20 cellular contexts compared by ENCODE assay signal in the genomic region with DNA sequence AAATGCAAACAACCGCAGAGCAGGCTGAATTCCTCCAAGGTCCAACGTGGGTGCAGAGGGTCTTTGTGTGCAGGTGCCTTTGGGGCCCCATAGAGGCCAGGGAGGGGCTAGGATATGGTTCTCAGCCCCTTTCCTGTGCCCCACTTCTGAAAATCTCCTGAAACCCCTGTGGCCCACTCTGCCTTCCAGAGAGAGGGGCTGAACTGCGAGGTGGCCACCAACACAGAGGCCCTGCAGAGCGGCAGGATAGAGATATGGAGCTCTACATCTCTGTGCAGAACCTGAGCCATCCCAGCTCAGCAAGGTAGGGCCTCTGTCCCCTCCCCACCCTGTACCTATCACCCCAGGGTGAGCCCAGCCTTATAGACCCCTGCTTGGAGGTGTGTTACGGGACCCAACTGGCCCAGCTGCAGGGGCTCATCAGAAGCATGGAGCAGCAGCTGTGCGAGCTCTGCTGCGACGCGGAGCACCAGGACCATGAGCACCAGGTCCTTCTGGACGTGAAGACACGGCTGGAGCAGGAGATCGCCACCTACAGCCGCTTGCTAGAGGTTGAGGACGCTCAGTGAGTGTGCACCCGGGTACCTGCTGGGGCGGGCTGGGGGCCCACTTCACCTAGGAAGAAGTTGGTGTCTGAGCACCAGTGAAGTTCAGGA. TPM values are rescaled to one million over a fixed set of nuclear protein-coding genes. Genes with fewer than 3 reads are reported as not detected.
A peak's percentile ranks its signal among the peaks of the same experiment; 100 is the strongest.
DNase-seq lines count a peak whose midpoint lies in the region; ATAC-seq and TF ChIP-seq lines count a peak whose summit lies in the region.
"Had no signal": no experiment of that assay in that cellular context is flagged by ENCODE, and none has a peak within 500 bp of the region (broad histone marks: within the 10 kb centered on the region; RNA-seq: fewer than 3 reads in every experiment).

No MANE protein-coding gene starts in this region.

- H3K9ac ChIP-seq in GM23248 = no peak overlapping the region

- H3K4me1 ChIP-seq in suprapubic skin (peaks cover 18% of the 10 kb centered on the region), GM23248 (ENCODE audit: insufficient read depth) (no peaks in the 10 kb centered on the region)
- H3K4me1 ChIP-seq: foreskin keratinocyte had no signal

- H3K4me3 Mint-ChIP-seq in activated T-cell treated with anti-CD3 and anti-CD28 coated beads, Interleukin-2, amount 50 U/mL, for 24 hours = no peak overlapping the region
- peak overlapping the region; percentile 72 for H3K4me3 Mint-ChIP-seq in natural killer cell treated with Interleukin-12 subunit alpha and Interleukin-12 subunit beta and Interleukin-15 and Interleukin-18, amount 100 ng/mL, for 72 hours

- H3K27me3 ChIP-seq in suprapubic skin (peaks cover 33% of the 10 kb centered on the region), GM23248 (replicated peaks; ENCODE audit: insufficient read depth) (peaks cover 10% of the 10 kb centered on the region)

- H3K36me3 ChIP-seq in suprapubic skin (no peaks in the 10 kb centered on the region), GM23248 (ENCODE audit: low read depth) (no peaks in the 10 kb centered on the region)
- H3K36me3 ChIP-seq: neutrophil had no signal

- TF ChIP-seq CTCF in coronary artery (IDR thresholded peaks at IDR 0.05) (no peak), suprapubic skin (IDR thresholded peaks at IDR 0.05) (no peak)

- H3K9me3 Mint-ChIP-seq in activated T-cell treated with anti-CD3 and anti-CD28 coated beads, Interleukin-2, amount 50 U/mL, for 24 hours = no peaks in the 10 kb centered on the region
- no peaks in the 10 kb centered on the region for H3K9me3 Mint-ChIP-seq in natural killer cell treated with Interleukin-12 subunit alpha and Interleukin-12 subunit beta and Interleukin-15 and Interleukin-18, amount 100 ng/mL, for 72 hours
- H3K9me3 Mint-ChIP-seq: activated naive CD4-positive, alpha-beta T cell treated with anti-CD3 and anti-CD28 coated beads, Interleukin-2, amount 50 U/mL, for 72 hours had no signal

- no peak for ATAC-seq in natural killer cell treated with Interleukin-12 subunit alpha and Interleukin-12 subunit beta and Interleukin-15 and Interleukin-18, amount 100 ng/mL, for 72 hours
- no peak for ATAC-seq in GM21528 (IDR thresholded peaks at IDR 0.05; ENCODE audit: low FRiP score, unreplicated experiment)
- ATAC-seq: A549; activated naive CD4-positive, alpha-beta T cell treated with anti-CD3 and anti-CD28 coated beads, Interleukin-2, amount 50 U/mL, for 72 hours; foreskin keratinocyte had no signal

- H3K27ac Mint-ChIP-seq in activated T-cell treated with anti-CD3 and anti-CD28 coated beads, Interleukin-2, amount 50 U/mL, for 24 hours = no peak overlapping the region
- H3K27ac Mint-ChIP-seq in natural killer cell treated with Interleukin-12 subunit alpha and Interleukin-12 subunit beta and Interleukin-15 and Interleukin-18, amount 100 ng/mL, for 72 hours = no peak overlapping the region
- H3K27ac Mint-ChIP-seq: activated naive CD4-positive, alpha-beta T cell treated with anti-CD3 and anti-CD28 coated beads, Interleukin-2, amount 50 U/mL, for 72 hours had no signal

- no peaks in the 10 kb centered on the region for H3K36me3 Mint-ChIP-seq in activated T-cell treated with anti-CD3 and anti-CD28 coated beads, Interleukin-2, amount 50 U/mL, for 24 hours (ENCODE audit: low read depth)
- H3K36me3 Mint-ChIP-seq in natural killer cell treated with Interleukin-12 subunit alpha and Interleukin-12 subunit beta and Interleukin-15 and Interleukin-18, amount 100 ng/mL, for 72 hours = no peaks in the 10 kb centered on the region

- no peak overlapping the region for H2AFZ ChIP-seq in GM23248
- H2AFZ ChIP-seq: PC-9 had no signal

- peaks cover 3% of the 10 kb centered on the region for H3K4me1 Mint-ChIP-seq in activated T-cell treated with anti-CD3 and anti-CD28 coated beads, Interleukin-2, amount 50 U/mL, for 24 hours (ENCODE audit: low read depth)
- peaks cover 5 to 9% of the 10 kb centered on the region in 2 donors for H3K4me1 Mint-ChIP-seq in natural killer cell treated with Interleukin-12 subunit alpha and Interleukin-12 subunit beta and Interleukin-15 and Interleukin-18, amount 100 ng/mL, for 72 hours (ENCODE audit: low read depth in 2 of 2)

- no peak for TF ChIP-seq EP300 in suprapubic skin (IDR thresholded peaks at IDR 0.05)

- in situ Hi-C loops in GM23248 (cut with MboI) = no loop called here

- no peak overlapping the region for H3K4me3 ChIP-seq in coronary artery
- no peak overlapping the region for H3K4me3 ChIP-seq in suprapubic skin
- H3K4me3 ChIP-seq in GM23248 = no peak overlapping the region
- H3K4me3 ChIP-seq: A549, lung, PC-9 had no signal

- no peaks in the 10 kb centered on the region for H3K79me2 ChIP-seq in GM23248 (ENCODE audit: insufficient read depth)

- H3F3A ChIP-seq in GM23248 (ENCODE audit: insufficient read depth) = no peaks in the 10 kb centered on the region

- H3K9me2 ChIP-seq in GM23248 (ENCODE audit: insufficient read depth) = no peaks in the 10 kb centered on the region

- no peak for TF ChIP-seq POLR2A in suprapubic skin (IDR thresholded peaks at IDR 0.05)

- DNase-seq in activated T-cell treated with anti-CD3 and anti-CD28 coated beads, Interleukin-2, amount 50 U/mL, for 24 hours = peak; percentile 20
- no peak for DNase-seq in activated T-cell treated with anti-CD3 and anti-CD28 coated beads, Interleukin-2, amount 50 U/mL, for 48 hours
- DNase-seq in coronary artery (ENCODE audit: low spot score) (peak; percentile 46), suprapubic skin (ENCODE audit: low spot score in 2 of 2) (peak; percentile 51 to 52), epidermal melanocyte (ENCODE audit: insufficient read length, low spot score) (no peak), GM23248 (no peak)
- DNase-seq in natural killer cell treated with Interleukin-12 subunit alpha and Interleukin-12 subunit beta and Interleukin-15 and Interleukin-18, amount 100 ng/mL, for 72 hours (ENCODE audit: low spot score) = peak; percentile 31
- DNase-seq: caudate nucleus; foreskin keratinocyte; NCI-H2107; NCI-H69; PC-9; stimulated activated CD4-positive, alpha-beta T cell treated with anti-CD3 and anti-CD28 coated beads, Interleukin-4, amount 100 ng/mL, for 1 hour; stimulated activated CD8-positive, alpha-beta memory T cell treated with anti-CD3 and anti-CD28 coated beads, Interleukin-4, amount 100 ng/mL, for 48 hours had no signal

- whole genome bisulfite sequencing in suprapubic skin = 91% methylated on average over 14 of the region's 16 CpGs
- 89 to 90% methylated on average over 16 of the region's 16 CpGs for WGBS in GM23248 (ENCODE audit: low coverage in 1 of 2, low lambda C conversion rate in 2 of 2, missing lambda C conversion rate in 2 of 2), 2 experiments

- peaks cover 75% of the 10 kb centered on the region for H3K27me3 Mint-ChIP-seq in activated T-cell treated with anti-CD3 and anti-CD28 coated beads, Interleukin-2, amount 50 U/mL, for 24 hours
- peaks cover 20 to 33% of the 10 kb centered on the region in 2 donors for H3K27me3 Mint-ChIP-seq in natural killer cell treated with Interleukin-12 subunit alpha and Interleukin-12 subunit beta and Interleukin-15 and Interleukin-18, amount 100 ng/mL, for 72 hours

- no peak overlapping the region for H3K4me2 ChIP-seq in GM23248 (ENCODE audit: unreplicated experiment)
- H3K4me2 ChIP-seq: PC-9 had no signal

- no peaks in the 10 kb centered on the region for H4K20me1 ChIP-seq in GM23248 (ENCODE audit: insufficient read depth)

- no peaks in the 10 kb centered on the region for H3K9me3 ChIP-seq in suprapubic skin
- H3K9me3 ChIP-seq in GM23248 (ENCODE audit: low read depth) = no peaks in the 10 kb centered on the region
- H3K9me3 ChIP-seq: A549, neutrophil had no signal

- H3K27ac ChIP-seq in coronary artery (no peak overlapping the region), suprapubic skin (no peak overlapping the region), GM23248 (no peak overlapping the region)
- H3K27ac ChIP-seq: A549, foreskin keratinocyte, neutrophil, PC-9 had no signal

RNA-seq across cellular contexts. Expression of a gene that starts 5.5 kb away (rescaled TPM):
- total RNA-seq in natural killer cell treated with Interleukin-12 subunit alpha and Interleukin-12 subunit beta and Interleukin-15 and Interleukin-18, amount 100 ng/mL, for 72 hours = under 1 TPM; 0.06 to 0.21 TPM
- 1 to 10 TPM in 1 of 4 donors, under 1 TPM in 2, not detected in 1; 0.16 to 1.4 (median 0.89) TPM for total RNA-seq in suprapubic skin
- not detected in 2 replicates for total RNA-seq in GM23248 (2014; rRNA removed; shearing (Covaris generic))
- polyA plus RNA-seq in GM23248 (2016; fragmentation: Nextera tagmentation; extraction: Ambion mirVana) = 0.25 and 0.30 TPM in 2 replicates
- total RNA-seq: Daoy had no signal

RNA-seq across cellular contexts. Expression of a gene that starts 9.6 kb away (rescaled TPM):
- 10 to 100 TPM; 14.0 to 15.1 TPM for total RNA-seq in natural killer cell treated with Interleukin-12 subunit alpha and Interleukin-12 subunit beta and Interleukin-15 and Interleukin-18, amount 100 ng/mL, for 72 hours
- total RNA-seq in suprapubic skin = 1 to 10 TPM; 3.7 to 6.7 (median 5.0) TPM
- total RNA-seq in GM23248 (2014; rRNA removed; shearing (Covaris generic)) = 5.2 and 6.1 TPM in 2 replicates
- 3.8 and 5.2 TPM in 2 replicates for polyA plus RNA-seq in GM23248 (2016; fragmentation: Nextera tagmentation; extraction: Ambion mirVana)

RNA-seq across cellular contexts. Expression of a gene that starts 43.0 kb away (rescaled TPM):
- total RNA-seq in natural killer cell treated with Interleukin-12 subunit alpha and Interleukin-12 subunit beta and Interleukin-15 and Interleukin-18, amount 100 ng/mL, for 72 hours = 1 to 10 TPM; 2.0 to 4.9 TPM
- 1 to 10 TPM; 2.7 to 6.2 (median 4.4) TPM for total RNA-seq in suprapubic skin
- 1.5 and 1.9 TPM in 2 replicates for total RNA-seq in GM23248 (2014; rRNA removed; shearing (Covaris generic))
- polyA plus RNA-seq in GM23248 (2016; fragmentation: Nextera tagmentation; extraction: Ambion mirVana) = 1.8 and 2.0 TPM in 2 replicates
- total RNA-seq: Daoy had no signal

Comparison
In these comparisons a context has a peak if more than half of its experiments do, and no peak if none do; other contexts are left out.
1. DNase-seq: peak in activated T-cell treated with anti-CD3 and anti-CD28 coated beads, Interleukin-2, amount 50 U/mL, for 24 hours (single experiment), coronary artery (single experiment), natural killer cell treated with Interleukin-12 subunit alpha and Interleukin-12 subunit beta and Interleukin-15 and Interleukin-18, amount 100 ng/mL, for 72 hours (single experiment) and suprapubic skin (2 of 2); none in activated T-cell treated with anti-CD3 and anti-CD28 coated beads, Interleukin-2, amount 50 U/mL, for 48 hours (0 of 2), epidermal melanocyte (single experiment) and GM23248 (single experiment).